Comparison of ENCODE assay signal across 12 cellular contexts in genomic region chr18:58224425-58224750, GRCh38.
DNase-seq lines count a peak whose midpoint lies in the region; ATAC-seq, FAIRE-seq and TF ChIP-seq lines count a peak whose summit lies in the region.
"Had no signal": no experiment of that assay in that cellular context is flagged by ENCODE, and none has a peak within 500 bp of the region (broad histone marks: within the 10 kb centered on the region; RNA-seq: fewer than 3 reads in every experiment).

No MANE protein-coding gene starts in this region.

- peaks cover 0 to 3% of the 10 kb centered on the region in 2 donors for H3K9me3 Mint-ChIP-seq in effector memory CD8-positive, alpha-beta T cell

- ATAC-seq in HG02884 (IDR thresholded peaks at IDR 0.05; ENCODE audit: unreplicated experiment), result no peak
- ATAC-seq in effector memory CD8-positive, alpha-beta T cell (replicated peaks), result no peak

- no peak overlapping the region for H3K27ac Mint-ChIP-seq in effector memory CD8-positive, alpha-beta T cell

- peaks cover 29% of the 10 kb centered on the region for H3F3A ChIP-seq in PC-9 (ENCODE audit: insufficient read depth, low read depth)

- no peaks in the 10 kb centered on the region for H3K36me3 Mint-ChIP-seq in effector memory CD8-positive, alpha-beta T cell (ENCODE audit: insufficient read depth)

- H2AFZ ChIP-seq in PC-9, result no peak overlapping the region
- peak overlapping the region; percentile 3 for H2AFZ ChIP-seq in osteoblast (ENCODE audit: low read length)

- H3K4me3 ChIP-seq in PC-9 (peak overlapping the region; percentile 80; the same call in 1 of the 2 replicates), epithelial cell of esophagus (ENCODE audit: low read length) (peak overlapping the region; percentile 72), osteoblast (ENCODE audit: insufficient read depth, low read length) (peak overlapping the region; percentile 61)

- no peaks in the 10 kb centered on the region for H3K4me1 Mint-ChIP-seq in effector memory CD8-positive, alpha-beta T cell (ENCODE audit: low read depth in 2 of 2)

- POLR2A ChIA-PET in PC-9 (lab: Charles Lee; ENCODE audit: unreplicated experiment), result no interaction called here

- CTCF ChIA-PET in PC-9 (lab: Charles Lee), result no interaction called here

- H4K20me1 ChIP-seq in PC-9 (ENCODE audit: insufficient read depth), result peaks cover 52% of the 10 kb centered on the region
- no peaks in the 10 kb centered on the region for H4K20me1 ChIP-seq in osteoblast (ENCODE audit: insufficient read depth, low read length)

- peaks cover 44% of the 10 kb centered on the region for H3K4me1 ChIP-seq in PC-9 (replicated peaks; ENCODE audit: insufficient read depth)
- H3K4me1 ChIP-seq in osteoblast (ENCODE audit: insufficient read depth, low read length), result peaks cover 51% of the 10 kb centered on the region

- H3K79me2 ChIP-seq in PC-9 (ENCODE audit: low read depth) (peaks cover 98% of the 10 kb centered on the region), osteoblast (ENCODE audit: insufficient read depth, low read length) (peaks cover 51% of the 10 kb centered on the region)

- no peak for DNase-seq in PC-9
- DNase-seq in epithelial cell of esophagus (ENCODE audit: low read depth), result no peak
- DNase-seq in osteoblast (ENCODE audit: insufficient read length, low spot score, missing footprints), result peak; percentile 26
- DNase-seq in putamen (ENCODE audit: low spot score), result no peak
- no peak for DNase-seq in effector memory CD8-positive, alpha-beta T cell
- no peak for DNase-seq in HTR-8/SVneo (ENCODE audit: insufficient read length, low spot score)
- DNase-seq: hippocampal formation, Kasumi-1, occipital lobe, T-helper 1 cell had no signal

- no TSS peak for BruUV-seq in PC-9 (replicated peaks; lab: Mats Ljungman, UMichigan)

- H3K27me3 ChIP-seq in PC-9 (ENCODE audit: insufficient read depth, low read depth) (no peaks in the 10 kb centered on the region), osteoblast (ENCODE audit: insufficient read depth, low read length) (no peaks in the 10 kb centered on the region)

- H3K9me2 ChIP-seq in PC-9 (ENCODE audit: insufficient read depth), result no peaks in the 10 kb centered on the region

- H3K27me3 Mint-ChIP-seq in effector memory CD8-positive, alpha-beta T cell, result peaks cover 13 to 44% of the 10 kb centered on the region in 2 donors

- no peak overlapping the region for H3K4me3 Mint-ChIP-seq in effector memory CD8-positive, alpha-beta T cell

- intact Hi-C loops in PC-9 (cut with micrococcal nuclease; ENCODE audit: unreplicated experiment), result loop anchor here (5.0 kb wide), 1 partner anchor 88 kb away; no protein-coding TSS in a partner anchor

- TF ChIP-seq CTCF in 22Rv1 (IDR thresholded peaks at IDR 0.05), result no peak
- TF ChIP-seq CTCF in PC-9 (conservative IDR thresholded peaks at IDR 0.05), result no peak
- TF ChIP-seq CTCF in epithelial cell of esophagus (IDR thresholded peaks at IDR 0.05; ENCODE audit: insufficient read depth, low read depth, low read length, missing control alignments), result no peak
- TF ChIP-seq CTCF in osteoblast (IDR thresholded peaks at IDR 0.05; ENCODE audit: extremely low read depth, low read depth, low read length), result no peak

- H3K27ac ChIP-seq in 22Rv1, result peak overlapping the region; percentile 88
- H3K27ac ChIP-seq in PC-9, result peak overlapping the region; percentile 89
- H3K27ac ChIP-seq in osteoblast (ENCODE audit: low read depth, low read length), result peak overlapping the region; percentile 97

- H3K4me2 ChIP-seq in PC-9, result peak overlapping the region; percentile 92
- peak overlapping the region; percentile 77 for H3K4me2 ChIP-seq in osteoblast (ENCODE audit: insufficient read depth, low read length)

- 0 out of 2 replicates have a peak, but pooled peaks cover 8% of the 10 kb centered on the region for H3K36me3 ChIP-seq in PC-9 (ENCODE audit: low read depth)
- no peaks in the 10 kb centered on the region for H3K36me3 ChIP-seq in osteoblast (ENCODE audit: insufficient read depth, low read length)

- no peak for FAIRE-seq in HTR-8/SVneo (lab: Jason Lieb, UNC)

- H3K9me3 ChIP-seq in PC-9 (ENCODE audit: insufficient read depth, low read depth) (no peaks in the 10 kb centered on the region), osteoblast (ENCODE audit: low read depth, low read length) (no peaks in the 10 kb centered on the region)
